22 cellular contexts compared by ENCODE assay signal in genomic region chr6:12355354-12355753, GRCh38.
A peak's percentile ranks its signal among the peaks of the same experiment; 100 is the strongest.
DNase-seq lines count a peak whose midpoint lies in the region; ATAC-seq, FAIRE-seq and TF ChIP-seq lines count a peak whose summit lies in the region.
"Had no signal": no experiment of that assay in that cellular context is flagged by ENCODE, and none has a peak within 500 bp of the region (broad histone marks: within the 10 kb centered on the region; RNA-seq: fewer than 3 reads in every experiment).

No MANE protein-coding gene starts in this region.

- no peaks in the 10 kb centered on the region for H3K9me2 ChIP-seq in hepatocyte (replicated peaks; ENCODE audit: insufficient read depth)

- H3K9me3 ChIP-seq in ascending aorta = peaks cover 12 to 16% of the 10 kb centered on the region in 2 donors
- H3K9me3 ChIP-seq in hepatocyte (ENCODE audit: low read depth) = no peaks in the 10 kb centered on the region
- peaks cover 13% of the 10 kb centered on the region for H3K9me3 ChIP-seq in suprapubic skin
- no peaks in the 10 kb centered on the region for H3K9me3 ChIP-seq in A673 (ENCODE audit: low read depth, low read length, poor library complexity, severe bottlenecking)
- H3K9me3 ChIP-seq: mucosa of descending colon, thyroid gland had no signal

- H3K4me1 ChIP-seq in ascending aorta (peaks cover 13 to 37% of the 10 kb centered on the region in 2 donors), hepatocyte (ENCODE audit: insufficient read depth) (peaks cover 27% of the 10 kb centered on the region), suprapubic skin (peaks cover 40% of the 10 kb centered on the region), A673 (ENCODE audit: insufficient read depth, low read length, poor library complexity, severe bottlenecking) (no peaks in the 10 kb centered on the region)
- H3K4me1 ChIP-seq: gastroesophageal sphincter had no signal

- no peak for TF ChIP-seq CTCF in ascending aorta (IDR thresholded peaks at IDR 0.05)
- no peak for TF ChIP-seq CTCF in hepatocyte (IDR thresholded peaks at IDR 0.05; ENCODE audit: poor library complexity)
- TF ChIP-seq CTCF in suprapubic skin (IDR thresholded peaks at IDR 0.05) = no peak
- TF ChIP-seq CTCF in A673 (conservative IDR thresholded peaks at IDR 0.05; ENCODE audit: low read depth, low read length) = no peak

- H3K4me3 Mint-ChIP-seq in activated T-helper 17 cell treated with anti-CD3 and anti-CD28 coated beads, Interleukin-2, amount 50 U/mL, for 72 hours = no peak overlapping the region
- H3K4me3 Mint-ChIP-seq: activated CD4-positive, alpha-beta memory T cell treated with anti-CD3 and anti-CD28 coated beads for 36 hours; activated naive CD4-positive, alpha-beta T cell treated with anti-CD3 and anti-CD28 coated beads, Interleukin-2, amount 10 ng/mL, durations not matched to agents 7 days and 5 days; WTC11 had no signal

- H3K79me2 ChIP-seq in hepatocyte = no peaks in the 10 kb centered on the region

- no peak for TF ChIP-seq POLR2A in suprapubic skin (IDR thresholded peaks at IDR 0.05)

- H3K27ac Mint-ChIP-seq in activated T-helper 17 cell treated with anti-CD3 and anti-CD28 coated beads, Interleukin-2, amount 50 U/mL, for 72 hours = no peak overlapping the region
- H3K27ac Mint-ChIP-seq: activated CD4-positive, alpha-beta memory T cell treated with anti-CD3 and anti-CD28 coated beads for 36 hours; activated naive CD4-positive, alpha-beta T cell treated with anti-CD3 and anti-CD28 coated beads, Interleukin-2, amount 10 ng/mL, durations not matched to agents 7 days and 5 days had no signal

- CTCF ChIA-PET in A673 (lab: Charles Lee) = no interaction called here

- POLR2A ChIA-PET in A673 (lab: Charles Lee; ENCODE audit: low non-redundant PET) = no interaction called here

- H3K36me3 Mint-ChIP-seq in activated T-helper 17 cell treated with anti-CD3 and anti-CD28 coated beads, Interleukin-2, amount 50 U/mL, for 72 hours (ENCODE audit: low read depth) = no peaks in the 10 kb centered on the region
- H3K36me3 Mint-ChIP-seq: activated CD4-positive, alpha-beta memory T cell treated with anti-CD3 and anti-CD28 coated beads for 36 hours; activated naive CD4-positive, alpha-beta T cell treated with anti-CD3 and anti-CD28 coated beads, Interleukin-2, amount 10 ng/mL, durations not matched to agents 7 days and 5 days had no signal

- H3K4me2 ChIP-seq in hepatocyte = no peak overlapping the region
- H3K4me2 ChIP-seq: PC-9 had no signal

- peak; percentile 77 for FAIRE-seq in GM19239 (lab: Jason Lieb, UNC)

- no peaks in the 10 kb centered on the region for H3K4me1 Mint-ChIP-seq in activated T-helper 17 cell treated with anti-CD3 and anti-CD28 coated beads, Interleukin-2, amount 50 U/mL, for 72 hours
- H3K4me1 Mint-ChIP-seq: activated naive CD4-positive, alpha-beta T cell treated with anti-CD3 and anti-CD28 coated beads, Interleukin-2, amount 10 ng/mL, durations not matched to agents 7 days and 5 days had no signal

- H2AFZ ChIP-seq in hepatocyte = no peak overlapping the region
- H2AFZ ChIP-seq: PC-9 had no signal

- no peak for ATAC-seq in activated T-helper 17 cell treated with anti-CD3 and anti-CD28 coated beads, Interleukin-2, amount 50 U/mL, for 72 hours (replicated peaks)
- ATAC-seq: gastroesophageal sphincter, mucosa of descending colon had no signal

- H3K36me3 ChIP-seq in ascending aorta (peaks cover 0 to 4% of the 10 kb centered on the region in 2 donors), hepatocyte (replicated peaks; ENCODE audit: insufficient read depth, low read depth) (no peaks in the 10 kb centered on the region), suprapubic skin (no peaks in the 10 kb centered on the region), A673 (ENCODE audit: insufficient read depth, low read length, poor library complexity, severe bottlenecking) (no peaks in the 10 kb centered on the region)
- H3K36me3 ChIP-seq: gastroesophageal sphincter, thyroid gland had no signal

- BruUV-seq in A673 (replicated peaks; lab: Mats Ljungman, UMichigan) = no TSS peak

- peaks cover 6% of the 10 kb centered on the region for H3K27me3 Mint-ChIP-seq in activated T-helper 17 cell treated with anti-CD3 and anti-CD28 coated beads, Interleukin-2, amount 50 U/mL, for 72 hours
- H3K27me3 Mint-ChIP-seq: activated CD4-positive, alpha-beta memory T cell treated with anti-CD3 and anti-CD28 coated beads for 36 hours; activated naive CD4-positive, alpha-beta T cell treated with anti-CD3 and anti-CD28 coated beads, Interleukin-2, amount 10 ng/mL, durations not matched to agents 7 days and 5 days had no signal

- no peak overlapping the region for H3K4me3 ChIP-seq in ascending aorta
- H3K4me3 ChIP-seq in hepatocyte = no peak overlapping the region
- no peak overlapping the region for H3K4me3 ChIP-seq in suprapubic skin
- no peak overlapping the region for H3K4me3 ChIP-seq in A673 (ENCODE audit: low read depth, low read length, poor library complexity, severe bottlenecking)
- H3K4me3 ChIP-seq: body of pancreas, gastroesophageal sphincter, mucosa of descending colon, PC-9, thyroid gland had no signal

- peaks cover 14% of the 10 kb centered on the region for H3K9me3 Mint-ChIP-seq in activated T-helper 17 cell treated with anti-CD3 and anti-CD28 coated beads, Interleukin-2, amount 50 U/mL, for 72 hours
- H3K9me3 Mint-ChIP-seq: activated naive CD4-positive, alpha-beta T cell treated with anti-CD3 and anti-CD28 coated beads, Interleukin-2, amount 10 ng/mL, durations not matched to agents 7 days and 5 days had no signal

- intact Hi-C loops in ascending aorta (cut with DNase I) = no loop called here
- intact Hi-C loops in A673 (cut with micrococcal nuclease; ENCODE audit: unreplicated experiment) = no loop called here

- no peaks in the 10 kb centered on the region for H4K20me1 ChIP-seq in hepatocyte (ENCODE audit: insufficient read depth, poor library complexity, severe bottlenecking)

- H3K27me3 ChIP-seq in ascending aorta (no peaks in the 10 kb centered on the region), hepatocyte (no peaks in the 10 kb centered on the region), suprapubic skin (no peaks in the 10 kb centered on the region), A673 (replicated peaks; ENCODE audit: insufficient read depth, low read depth, low read length, poor library complexity) (no peaks in the 10 kb centered on the region)
- H3K27me3 ChIP-seq: body of pancreas, gastroesophageal sphincter, thyroid gland had no signal

- WGBS in hepatocyte (ENCODE audit: low lambda C conversion rate, missing lambda C conversion rate) = 63% methylated on average over 3 of the region's 3 CpGs
- 70% methylated on average over 3 of the region's 3 CpGs for WGBS in suprapubic skin

- H3K27ac ChIP-seq in ascending aorta = peak overlapping the region; percentile 74 to 80
- H3K27ac ChIP-seq in hepatocyte = peak overlapping the region; percentile 71
- H3K27ac ChIP-seq in suprapubic skin = peak overlapping the region; percentile 80
- no peak overlapping the region for H3K27ac ChIP-seq in A673 (ENCODE audit: low read depth, low read length, poor library complexity, severe bottlenecking)
- H3K27ac ChIP-seq: PC-9 had no signal

- DNase-seq in GM19239 (ENCODE audit: insufficient read length, low spot score) = no peak
- no peak for DNase-seq in ascending aorta (ENCODE audit: low spot score in 2 of 2)
- DNase-seq in hepatocyte (ENCODE audit: low spot score) = no peak
- no peak for DNase-seq in suprapubic skin (ENCODE audit: low spot score in 2 of 2)
- DNase-seq in inferior parietal cortex (ENCODE audit: extremely low spot score) = no peak
- DNase-seq in A673 (ENCODE audit: low spot score) = no peak
- no peak for DNase-seq in NCI-H69 (lab: John Stamatoyannopoulos, UW)
- DNase-seq: activated CD4-positive, alpha-beta memory T cell treated with anti-CD3 and anti-CD28 coated beads for 36 hours; activated naive CD4-positive, alpha-beta T cell treated with anti-CD3 and anti-CD28 coated beads, Interleukin-2, amount 10 ng/mL, durations not matched to agents 7 days and 5 days; activated T-cell treated with anti-CD3 and anti-CD28 coated beads, Interleukin-2, amount 50 U/mL, for 1 hour; body of pancreas; HCEC 1CT; NCI-H146; NCI-H2171 treated with DMSO at 0.1 percent for 48 hours; NCI-H774; PC-9; T-helper 2 cell; thyroid gland had no signal

- TF ChIP-seq EP300 in suprapubic skin (IDR thresholded peaks at IDR 0.05) = no peak
